Comparison of ENCODE assay signal across 1 cellular context in genomic region chr18:26650310-26651285, GRCh38.
TF ChIP-seq lines count a peak whose summit lies in the region.

No MANE protein-coding gene starts in this region.

TF ChIP-seq in H1, 55 proteins besides CTCF, POLR2A, EP300 and RAD21:
- TF ChIP-seq ZNF274 (IDR thresholded peaks at IDR 0.05; ENCODE audit: borderline replicate concordance, extremely low read depth, low read length) (no peak), TEAD4 (IDR thresholded peaks at IDR 0.05; ENCODE audit: low read depth, low read length) (no peak), NRF1 (IDR thresholded peaks at IDR 0.05; ENCODE audit: low read depth, low read length) (no peak), CREB1 (IDR thresholded peaks at IDR 0.05) (no peak), FOSL1 (IDR thresholded peaks at IDR 0.05; ENCODE audit: insufficient read depth, low read depth, low read length) (no peak), SUZ12 (IDR thresholded peaks at IDR 0.05; ENCODE audit: low read length) (no peak)
TF ChIP-seq in H1: peak in this region for 0.
